21 cellular contexts compared by ENCODE assay signal in genomic region chr9:115225459-115226116, GRCh38.
A peak's percentile ranks its signal among the peaks of the same experiment; 100 is the strongest.
DNase-seq lines count a peak whose midpoint lies in the region; ATAC-seq, FAIRE-seq and TF ChIP-seq lines count a peak whose summit lies in the region.
"Had no signal": no experiment of that assay in that cellular context is flagged by ENCODE, and none has a peak within 500 bp of the region (broad histone marks: within the 10 kb centered on the region; RNA-seq: fewer than 3 reads in every experiment).

No MANE protein-coding gene starts in this region.

- no peak for TF ChIP-seq EP300 in HepG2 (IDR thresholded peaks at IDR 0.05; ENCODE audit: low read depth in 2 of 2, low read length in 2 of 2)
- no peak for TF ChIP-seq EP300 in HepG2 (CRISPR knock-in tag; IDR thresholded peaks at IDR 0.05; ENCODE audit: borderline replicate concordance)

- no peaks in the 10 kb centered on the region for H3K4me1 Mint-ChIP-seq in activated naive CD8-positive, alpha-beta T cell treated with anti-CD3 and anti-CD28 coated beads for 36 hours
- H3K4me1 Mint-ChIP-seq in MCF 10A (ENCODE audit: insufficient read depth, unreplicated experiment) = no peaks in the 10 kb centered on the region
- H3K4me1 Mint-ChIP-seq: CD14-positive monocyte had no signal

- TF ChIP-seq POLR2A in HepG2 (IDR thresholded peaks at IDR 0.05; ENCODE audit: insufficient read depth in 1 of 2, low read depth in 2 of 2, low read length in 2 of 2) (no peak), right lobe of liver (IDR thresholded peaks at IDR 0.05) (no peak)

- DNase-seq in HepG2 (ENCODE audit: low spot score) (no peak), right lobe of liver (no peak), hippocampal formation (lab: John Stamatoyannopoulos, UW) (peak; percentile 33 to 66), pons (ENCODE audit: low spot score) (peak; percentile 79), cardiac septum (ENCODE audit: low spot score) (no peak), DMS 273 treated with DMSO at 0.1 percent for 48 hours (lab: John Stamatoyannopoulos, UW) (no peak), MCF 10A (ENCODE audit: unreplicated experiment) (no peak)
- no peak for DNase-seq in activated naive CD8-positive, alpha-beta T cell treated with anti-CD3 and anti-CD28 coated beads for 36 hours
- DNase-seq: AML-193, DND-41, HFFc6, IMR-90, Karpas-422, MM.1S, NCI-H1092 treated with DMSO at 0.1 percent for 48 hours, NCI-H2081 treated with DMSO at 0.1 percent for 48 hours, NCI-H446 treated with DMSO at 0.1 percent for 48 hours had no signal

- intact Hi-C loops in HepG2 (cut with micrococcal nuclease; ENCODE audit: unreplicated experiment) = no loop called here
- intact Hi-C loops in right lobe of liver (cut with DNase I) = no loop called here
- intact Hi-C loops in cardiac septum (cut with DNase I) = no loop called here
- intact Hi-C loops in MCF 10A (cut with micrococcal nuclease) = loop anchor here (1.0 to 10.0 kb wide), 3 partner anchors 149 to 551 kb away; no protein-coding TSS in a partner anchor

- H3K4me1 ChIP-seq in HepG2 (ENCODE audit: insufficient read depth, low read length) (no peaks in the 10 kb centered on the region), right lobe of liver (no peaks in the 10 kb centered on the region)

- no peak overlapping the region for H3K27ac ChIP-seq in HepG2 (ENCODE audit: extremely low read length, insufficient read depth, low read length)
- H3K27ac ChIP-seq in right lobe of liver = no peak overlapping the region
- H3K27ac ChIP-seq: 22Rv1, HL-60 had no signal

- H3K4me3 Mint-ChIP-seq in activated naive CD8-positive, alpha-beta T cell treated with anti-CD3 and anti-CD28 coated beads for 36 hours = no peak overlapping the region
- no peak overlapping the region for H3K4me3 Mint-ChIP-seq in MCF 10A (ENCODE audit: unreplicated experiment)
- H3K4me3 Mint-ChIP-seq: CD14-positive monocyte, HFFc6 had no signal

- no peak overlapping the region for H2AFZ ChIP-seq in HepG2 (ENCODE audit: low read length)

- no peak overlapping the region for H3K27ac Mint-ChIP-seq in activated naive CD8-positive, alpha-beta T cell treated with anti-CD3 and anti-CD28 coated beads for 36 hours
- H3K27ac Mint-ChIP-seq in MCF 10A (ENCODE audit: low read depth, unreplicated experiment) = no peak overlapping the region
- H3K27ac Mint-ChIP-seq: CD14-positive monocyte, HFFc6 had no signal

- no peak overlapping the region for H3K9ac ChIP-seq in HepG2 (ENCODE audit: insufficient read depth, low read depth, low read length)

- TF ChIP-seq CTCF in HepG2 (CRISPR knock-in tag; IDR thresholded peaks at IDR 0.05) = no peak
- no peak for TF ChIP-seq CTCF in right lobe of liver (IDR thresholded peaks at IDR 0.05)
- TF ChIP-seq CTCF in MCF 10A (IDR thresholded peaks at IDR 0.05; ENCODE audit: unreplicated experiment) = no peak

- no peak overlapping the region for H3K4me3 ChIP-seq in HepG2 (replicated peaks in 1 of 3; ENCODE audit: insufficient read depth in 1 of 3, low read depth in 2 of 3, low read length in 3 of 3)
- no peak overlapping the region for H3K4me3 ChIP-seq in right lobe of liver

- POLR2A ChIA-PET in HepG2 (lab: Yijun Ruan, JAX) (no interaction called here), MCF 10A (lab: Yijun Ruan, JAX) (interaction anchor here (1.0 to 1.1 kb wide), 2 partner anchors 40 to 118 kb away, joined by 3 to 6 read pairs; no protein-coding TSS in a partner anchor)

- peaks cover 27% of the 10 kb centered on the region for H3K27me3 Mint-ChIP-seq in activated naive CD8-positive, alpha-beta T cell treated with anti-CD3 and anti-CD28 coated beads for 36 hours
- H3K27me3 Mint-ChIP-seq in MCF 10A (ENCODE audit: insufficient read depth, unreplicated experiment) = peaks cover 10% of the 10 kb centered on the region

- H3K36me3 ChIP-seq in HepG2 (replicated peaks in 1 of 2; ENCODE audit: control insufficient read depth in 1 of 2, insufficient read depth in 2 of 2, low read length in 2 of 2) (no peaks in the 10 kb centered on the region), right lobe of liver (no peaks in the 10 kb centered on the region)

- no peak for FAIRE-seq in HepG2 (lab: Jason Lieb, UNC)

- no peak overlapping the region for H3K4me2 ChIP-seq in HepG2 (ENCODE audit: low read depth, low read length)

- in situ Hi-C loops in HepG2 (cut with HindIII; ENCODE audit: extremely low pct_ligation_motif_present, low pct_unique_long_range_greater_than_20kb) = no loop called here

- H3K27me3 ChIP-seq in HepG2 (ENCODE audit: control insufficient read depth in 1 of 2, insufficient read depth in 2 of 2, low read length in 2 of 2) (no peaks in the 10 kb centered on the region), right lobe of liver (no peaks in the 10 kb centered on the region)

- CTCF ChIA-PET in HepG2 (lab: Yijun Ruan, JAX; ENCODE audit: low intra/inter-chr PET ratio, low total read pairs) (interaction anchor here (1.2 kb wide), 1 partner anchor 299 kb away, joined by 4 read pairs; no protein-coding TSS in a partner anchor), MCF 10A (lab: Yijun Ruan, JAX) (interaction anchor here (0.6 to 3.8 kb wide), 19 partner anchors 9 to 545 kb away, joined by 3 to 30 read pairs (median 4); no protein-coding TSS in a partner anchor)

- H3K36me3 Mint-ChIP-seq in activated naive CD8-positive, alpha-beta T cell treated with anti-CD3 and anti-CD28 coated beads for 36 hours = no peaks in the 10 kb centered on the region
- H3K36me3 Mint-ChIP-seq in MCF 10A (ENCODE audit: insufficient read depth, unreplicated experiment) = no peaks in the 10 kb centered on the region
- H3K36me3 Mint-ChIP-seq: CD14-positive monocyte had no signal

- 43% methylated on average over 3 of the region's 3 CpGs for WGBS in HepG2 (ENCODE audit: low lambda C conversion rate)
- WGBS in right lobe of liver (ENCODE audit: insufficient coverage, low coverage, low lambda C conversion rate, missing lambda C conversion rate) = 67% methylated on average over 1 of the region's 3 CpGs

- ATAC-seq in HepG2 (no peak), right lobe of liver (no peak)
- ATAC-seq: Panc1 had no signal

- no peak for TF ChIP-seq RAD21 in HepG2 (CRISPR knock-in tag; IDR thresholded peaks at IDR 0.05)

- no peaks in the 10 kb centered on the region for H3K9me3 ChIP-seq in HepG2 (ENCODE audit: low read length)
- H3K9me3 ChIP-seq in right lobe of liver = no peaks in the 10 kb centered on the region

- H4K20me1 ChIP-seq in HepG2 (ENCODE audit: insufficient read depth, low read length) = no peaks in the 10 kb centered on the region

- H3K9me3 Mint-ChIP-seq in activated naive CD8-positive, alpha-beta T cell treated with anti-CD3 and anti-CD28 coated beads for 36 hours = no peaks in the 10 kb centered on the region
- H3K9me3 Mint-ChIP-seq in MCF 10A (ENCODE audit: unreplicated experiment) = no peaks in the 10 kb centered on the region
- H3K9me3 Mint-ChIP-seq: HFFc6 had no signal

- no peaks in the 10 kb centered on the region for H3K79me2 ChIP-seq in HepG2 (ENCODE audit: insufficient read depth, low read length)

- BruUV-seq in HepG2 (replicated peaks; lab: Mats Ljungman, UMichigan) (no TSS peak), MCF 10A (replicated peaks; lab: Mats Ljungman, UMichigan) (no TSS peak)

TF ChIP-seq in HepG2, 621 proteins besides CTCF, POLR2A, EP300 and RAD21:
- TF ChIP-seq ZNF44 (CRISPR knock-in tag; IDR thresholded peaks at IDR 0.05) (no peak), ZBTB34 (CRISPR knock-in tag; IDR thresholded peaks at IDR 0.05) (no peak), ZNF629 (CRISPR knock-in tag; conservative IDR thresholded peaks at IDR 0.05) (0 out of 2 replicates have a peak, but pooled peaks have one; percentile 21), SMYD3 (CRISPR knock-in tag; IDR thresholded peaks at IDR 0.05) (no peak)

Comparison
In these comparisons a context has a peak if more than half of its experiments do, and no peak if none do; other contexts are left out.
1. DNase-seq: peak in hippocampal formation (2 of 2) and pons (single experiment); none in HepG2 (single experiment), right lobe of liver (0 of 3), cardiac septum (single experiment), DMS 273 treated with DMSO at 0.1 percent for 48 hours (single experiment), activated naive CD8-positive, alpha-beta T cell treated with anti-CD3 and anti-CD28 coated beads for 36 hours (single experiment) and MCF 10A (single experiment).